25 cellular contexts compared by ENCODE assay signal in the genomic region with DNA sequence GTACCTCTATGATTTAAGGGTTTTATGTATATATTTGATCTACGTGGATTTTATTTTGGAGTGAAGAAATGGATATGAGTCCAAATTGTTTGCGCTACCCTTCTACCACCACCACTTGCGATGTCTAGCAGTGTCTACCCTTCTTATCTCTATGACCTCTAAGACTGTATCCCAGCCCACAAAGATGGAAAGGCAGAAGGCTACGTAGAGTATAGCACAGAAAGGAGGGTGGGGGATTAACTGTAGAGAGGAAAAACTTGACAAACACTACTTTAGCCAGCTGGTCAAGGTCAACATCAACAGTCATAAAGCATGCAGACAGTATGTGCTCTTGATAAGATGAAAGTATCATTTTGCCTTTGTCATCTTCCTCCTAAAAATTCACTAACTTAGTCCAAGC.
DNase-seq lines count a peak whose midpoint lies in the region; FAIRE-seq and TF ChIP-seq lines count a peak whose summit lies in the region.
"Had no signal": no experiment of that assay in that cellular context is flagged by ENCODE, and none has a peak within 500 bp of the region (broad histone marks: within the 10 kb centered on the region; RNA-seq: fewer than 3 reads in every experiment).

No MANE protein-coding gene starts in this region.

- peak; percentile 38 for FAIRE-seq in GM18507 (lab: Jason Lieb, UNC)
- peak; percentile 5 for FAIRE-seq in urothelium cell line (lab: Jason Lieb, UNC)
- FAIRE-seq: A204.1, GM12892, GM19239 had no signal

- DNase-seq in GM18507 (ENCODE audit: extremely low spot score, insufficient read length, low read depth): no peak
- peak; percentile 33 for DNase-seq in OCI-M1 (lab: John Stamatoyannopoulos, UW)
- peak; percentile 33 to 58 for DNase-seq in erythroblast (lab: John Stamatoyannopoulos, UW)
- DNase-seq in urothelium cell line (ENCODE audit: low spot score): no peak
- no peak for DNase-seq in DMS53 (lab: John Stamatoyannopoulos, UW)
- no peak for DNase-seq in epidermal melanocyte (ENCODE audit: insufficient read length, low spot score)
- DNase-seq in DMS153 (lab: John Stamatoyannopoulos, UW): no peak
- DNase-seq: CD4-positive, alpha-beta memory T cell; COR-L47; DMS79; EL; GDM1; H7; KBM-7; MM.1S; NCI-H1048; NCI-H1417; NCI-H1694; NCI-H2029 treated with DMSO at 0.1 percent for 48 hours; NCI-H446 treated with DMSO at 0.1 percent for 48 hours; NCI-H526 treated with DMSO at 0.1 percent for 48 hours; SHP77 treated with DMSO at 0.1 percent for 48 hours had no signal

- TF ChIP-seq POLR2A in erythroblast (IDR thresholded peaks at IDR 0.05; ENCODE audit: low read length): no peak

Comparison
In these comparisons a context has a peak if more than half of its experiments do, and no peak if none do; other contexts are left out.
1. DNase-seq: peak in OCI-M1 (single experiment) and erythroblast (2 of 2); none in GM18507 (single experiment), urothelium cell line (single experiment), DMS53 (single experiment), epidermal melanocyte (single experiment) and DMS153 (single experiment).